In genomic region chr16:76946879-76947278, GRCh38 we compare ENCODE assay signal across 9 cellular contexts.
DNase-seq lines count a peak whose midpoint lies in the region; ATAC-seq and TF ChIP-seq lines count a peak whose summit lies in the region.
"Had no signal": no experiment of that assay in that cellular context is flagged by ENCODE, and none has a peak within 500 bp of the region (broad histone marks: within the 10 kb centered on the region; RNA-seq: fewer than 3 reads in every experiment).

No MANE protein-coding gene starts in this region.

- H3K9ac ChIP-seq in BLaER1 treated with 17β-estradiol and CSF1 and Interleukin-3, amounts not matched to agents 10 nM and 100 nM: no peak overlapping the region

- peaks cover 6% of the 10 kb centered on the region for H3K9me3 Mint-ChIP-seq in activated CD8-positive, alpha-beta T cell treated with anti-CD3 and anti-CD28 coated beads, Interleukin-2, amount 10 ng/mL, durations not matched to agents 7 days and 5 days (ENCODE audit: insufficient read depth)

- TF ChIP-seq POLR2A in adrenal gland (IDR thresholded peaks at IDR 0.05): no peak

- peak; percentile 93 for DNase-seq in HT1080 (ENCODE audit: low read depth)
- peak; percentile 42 to 73 (median 63) for DNase-seq in adrenal gland
- DNase-seq in islet precursor cell: peak; percentile 86
- DNase-seq in activated CD8-positive, alpha-beta T cell treated with anti-CD3 and anti-CD28 coated beads, Interleukin-2, amount 10 ng/mL, durations not matched to agents 7 days and 5 days: no peak
- DNase-seq in upper lobe of right lung: no peak

- H4K20me1 ChIP-seq in BLaER1 treated with 17β-estradiol and CSF1 and Interleukin-3, amounts not matched to agents 10 nM and 100 nM: no peaks in the 10 kb centered on the region

- no peaks in the 10 kb centered on the region for H3K36me3 Mint-ChIP-seq in activated CD8-positive, alpha-beta T cell treated with anti-CD3 and anti-CD28 coated beads, Interleukin-2, amount 10 ng/mL, durations not matched to agents 7 days and 5 days (ENCODE audit: low read depth)

- TF ChIP-seq CTCF in adrenal gland (IDR thresholded peaks at IDR 0.05) (no peak), upper lobe of right lung (IDR thresholded peaks at IDR 0.05) (no peak)

- no peaks in the 10 kb centered on the region for H3K36me3 ChIP-seq in BLaER1 treated with 17β-estradiol and CSF1 and Interleukin-3, amounts not matched to agents 10 nM and 100 nM
- H3K36me3 ChIP-seq in adrenal gland (replicated peaks in 1 of 2) (no peaks in the 10 kb centered on the region), upper lobe of right lung (no peaks in the 10 kb centered on the region)

- POLR2A ChIA-PET in activated CD8-positive, alpha-beta T cell treated with anti-CD3 and anti-CD28 coated beads, Interleukin-2, amount 10 ng/mL, durations not matched to agents 7 days and 5 days (lab: Charles Lee): no interaction called here

- H3K27me3 ChIP-seq in BLaER1 treated with 17β-estradiol and CSF1 and Interleukin-3, amounts not matched to agents 10 nM and 100 nM: no peaks in the 10 kb centered on the region
- H3K27me3 ChIP-seq in adrenal gland: no peaks in the 10 kb centered on the region
- no peaks in the 10 kb centered on the region for H3K27me3 ChIP-seq in upper lobe of right lung

- peak overlapping the region in 6 of 11 experiments; percentile 19 to 60 (median 40); a peak in 11 of 22 replicates for H3K4me2 ChIP-seq in BLaER1 treated with 17β-estradiol and CSF1 and Interleukin-3, amounts not matched to agents 10 nM and 100 nM

- no peaks in the 10 kb centered on the region for H3K27me3 Mint-ChIP-seq in activated CD8-positive, alpha-beta T cell treated with anti-CD3 and anti-CD28 coated beads, Interleukin-2, amount 10 ng/mL, durations not matched to agents 7 days and 5 days (ENCODE audit: low read depth)

- intact Hi-C loops in adrenal gland (cut with DNase I) (no loop called here), upper lobe of right lung (cut with DNase I) (no loop called here)

- H3K4me3 Mint-ChIP-seq in activated CD8-positive, alpha-beta T cell treated with anti-CD3 and anti-CD28 coated beads, Interleukin-2, amount 10 ng/mL, durations not matched to agents 7 days and 5 days: no peak overlapping the region
- H3K4me3 Mint-ChIP-seq: neural crest cell had no signal

- ATAC-seq in GM21381 (IDR thresholded peaks at IDR 0.05; ENCODE audit: unreplicated experiment) (no peak), HG02678 (IDR thresholded peaks at IDR 0.05; ENCODE audit: unreplicated experiment) (no peak), upper lobe of right lung (no peak)
- no peak for ATAC-seq in activated CD8-positive, alpha-beta T cell treated with anti-CD3 and anti-CD28 coated beads, Interleukin-2, amount 10 ng/mL, durations not matched to agents 7 days and 5 days

- no peak overlapping the region for H3K4me3 ChIP-seq in BLaER1 treated with 17β-estradiol and CSF1 and Interleukin-3, amounts not matched to agents 10 nM and 100 nM
- H3K4me3 ChIP-seq in adrenal gland: peak overlapping the region in 1 of 4 donors; percentile 23
- no peak overlapping the region for H3K4me3 ChIP-seq in upper lobe of right lung

- no peaks in the 10 kb centered on the region for H3K4me1 Mint-ChIP-seq in activated CD8-positive, alpha-beta T cell treated with anti-CD3 and anti-CD28 coated beads, Interleukin-2, amount 10 ng/mL, durations not matched to agents 7 days and 5 days (ENCODE audit: low read depth)
- H3K4me1 Mint-ChIP-seq: neural crest cell had no signal

- peak overlapping the region in 7 of 11 experiments; percentile 7 to 61 (median 35); a peak in 9 of 22 replicates for H3K27ac ChIP-seq in BLaER1 treated with 17β-estradiol and CSF1 and Interleukin-3, amounts not matched to agents 10 nM and 100 nM
- H3K27ac ChIP-seq in adrenal gland (peak overlapping the region in 2 of 5 donors; percentile 30 to 45), upper lobe of right lung (no peak overlapping the region)

- H3K27ac Mint-ChIP-seq in activated CD8-positive, alpha-beta T cell treated with anti-CD3 and anti-CD28 coated beads, Interleukin-2, amount 10 ng/mL, durations not matched to agents 7 days and 5 days: no peak overlapping the region

- WGBS in adrenal gland, 4 donors: 4 to 22% (median 17%) methylated on average over 3 of the region's 3 CpGs

- CTCF ChIA-PET in activated CD8-positive, alpha-beta T cell treated with anti-CD3 and anti-CD28 coated beads, Interleukin-2, amount 10 ng/mL, durations not matched to agents 7 days and 5 days (lab: Charles Lee): no interaction called here

- H3K9me3 ChIP-seq in BLaER1 treated with 17β-estradiol and CSF1 and Interleukin-3, amounts not matched to agents 10 nM and 100 nM (replicated peaks in 1 of 11): peaks cover 0 to 6% (median 0%) of the 10 kb centered on the region in 11 experiments; a peak in 1 of 22 replicates
- H3K9me3 ChIP-seq in adrenal gland (replicated peaks in 1 of 3): peaks cover 0 to 4% (median 0%) of the 10 kb centered on the region in 3 donors
- H3K9me3 ChIP-seq in upper lobe of right lung: no peaks in the 10 kb centered on the region

- H3K4me1 ChIP-seq in BLaER1 treated with 17β-estradiol and CSF1 and Interleukin-3, amounts not matched to agents 10 nM and 100 nM: peaks cover 0 to 18% (median 5%) of the 10 kb centered on the region in 10 experiments; a peak in 12 of 20 replicates
- H3K4me1 ChIP-seq in adrenal gland (replicated peaks in 1 of 2) (peaks cover 8 to 15% of the 10 kb centered on the region in 2 donors), upper lobe of right lung (no peaks in the 10 kb centered on the region)

Comparison
In these comparisons a context has a peak if more than half of its experiments do, and no peak if none do; other contexts are left out.
1. DNase-seq: peak in HT1080 (single experiment), adrenal gland (7 of 7) and islet precursor cell (single experiment); none in activated CD8-positive, alpha-beta T cell treated with anti-CD3 and anti-CD28 coated beads, Interleukin-2, amount 10 ng/mL, durations not matched to agents 7 days and 5 days (single experiment) and upper lobe of right lung (single experiment).